In genomic region chr19:18473706-18474087, GRCh38 we compare ENCODE assay signal across 20 cellular contexts. TPM values are rescaled to one million over a fixed set of nuclear protein-coding genes. Genes with fewer than 3 reads are reported as not detected.
DNase-seq lines count a peak whose midpoint lies in the region; ATAC-seq, FAIRE-seq and TF ChIP-seq lines count a peak whose summit lies in the region.
"Had no signal": no experiment of that assay in that cellular context is flagged by ENCODE, and none has a peak within 500 bp of the region (broad histone marks: within the 10 kb centered on the region; RNA-seq: fewer than 3 reads in every experiment).

No MANE protein-coding gene starts in this region.

- no peak for TF ChIP-seq CTCF in HepG2 (CRISPR knock-in tag; IDR thresholded peaks at IDR 0.05)
- TF ChIP-seq CTCF in right lobe of liver (IDR thresholded peaks at IDR 0.05): no peak
- TF ChIP-seq CTCF in brain (conservative IDR thresholded peaks at IDR 0.05): no peak
- no peak for TF ChIP-seq CTCF in upper lobe of right lung (IDR thresholded peaks at IDR 0.05)

- no peak overlapping the region for H3K4me2 ChIP-seq in HepG2 (ENCODE audit: low read depth, low read length)
- H3K4me2 ChIP-seq: smooth muscle cell had no signal

- intact Hi-C loops in HepG2 (cut with micrococcal nuclease; ENCODE audit: unreplicated experiment) (no loop called here), right lobe of liver (cut with DNase I) (loop anchor here in 1 of 2 donors (10.0 kb wide), 1 partner anchor 91 kb away; no protein-coding TSS in a partner anchor), upper lobe of right lung (cut with DNase I) (no loop called here), aorta (cut with DNase I) (loop anchor here in 1 of 2 donors (10.0 kb wide), 1 partner anchor 101 kb away; the partner anchor contains the start of gene UBA52)

- TF ChIP-seq EP300 in HepG2 (IDR thresholded peaks at IDR 0.05; ENCODE audit: low read depth in 2 of 2, low read length in 2 of 2) (no peak), HepG2 (CRISPR knock-in tag; IDR thresholded peaks at IDR 0.05; ENCODE audit: borderline replicate concordance) (no peak)

- no peak overlapping the region for H3K4me3 Mint-ChIP-seq in brain
- H3K4me3 Mint-ChIP-seq: CD8-positive, alpha-beta T cell; nephron progenitor cell had no signal

- peak overlapping the region in 3 of 5 experiments; percentile 36 to 81 (median 56) for H3K27ac Mint-ChIP-seq in brain
- H3K27ac Mint-ChIP-seq: nephron progenitor cell had no signal

- WGBS in HepG2 (ENCODE audit: low lambda C conversion rate): 95% methylated on average over 8 of the region's 8 CpGs
- WGBS in right lobe of liver (ENCODE audit: insufficient coverage, low coverage, low lambda C conversion rate, missing lambda C conversion rate): 100% methylated on average over 2 of the region's 8 CpGs
- 85 to 86% methylated on average over 8 of the region's 8 CpGs for WGBS in aorta, 2 donors

- no peaks in the 10 kb centered on the region for H3K36me3 Mint-ChIP-seq in brain

- H3K9ac ChIP-seq in HepG2 (ENCODE audit: insufficient read depth, low read depth, low read length): no peak overlapping the region
- H3K9ac ChIP-seq in mucosa of rectum (ENCODE audit: low read depth in 1 of 2, low read length in 2 of 2): no peak overlapping the region

- H3K4me3 ChIP-seq in HepG2 (replicated peaks in 1 of 3; ENCODE audit: insufficient read depth in 1 of 3, low read depth in 2 of 3, low read length in 3 of 3): no peak overlapping the region
- H3K4me3 ChIP-seq in right lobe of liver: no peak overlapping the region
- H3K4me3 ChIP-seq in mucosa of rectum (ENCODE audit: low read length in 2 of 2): no peak overlapping the region
- H3K4me3 ChIP-seq in upper lobe of right lung: no peak overlapping the region
- H3K4me3 ChIP-seq in aorta (ENCODE audit: low read length in 2 of 2): no peak overlapping the region
- H3K4me3 ChIP-seq: smooth muscle cell had no signal

- POLR2A ChIA-PET in HepG2 (lab: Yijun Ruan, JAX): interaction anchor here (1.3 kb wide), 1 partner anchor 84 kb away, joined by 5 read pairs; the partner anchor contains the start of gene KXD1

- H3K9me3 ChIP-seq in HepG2 (ENCODE audit: low read length) (no peaks in the 10 kb centered on the region), right lobe of liver (no peaks in the 10 kb centered on the region), mucosa of rectum (ENCODE audit: control insufficient read depth in 2 of 2, low read length in 2 of 2) (no peaks in the 10 kb centered on the region), upper lobe of right lung (no peaks in the 10 kb centered on the region), aorta (ENCODE audit: control insufficient read depth, low read length) (no peaks in the 10 kb centered on the region)

- no peak for TF ChIP-seq POLR2A in HepG2 (IDR thresholded peaks at IDR 0.05; ENCODE audit: insufficient read depth in 1 of 2, low read depth in 2 of 2, low read length in 2 of 2)
- TF ChIP-seq POLR2A in right lobe of liver (IDR thresholded peaks at IDR 0.05): no peak

- BruUV-seq in HepG2 (replicated peaks; lab: Mats Ljungman, UMichigan): no TSS peak

- H3K4me1 ChIP-seq in HepG2 (ENCODE audit: insufficient read depth, low read length) (peaks cover 82% of the 10 kb centered on the region), right lobe of liver (peaks cover 0 to 42% (median 20%) of the 10 kb centered on the region in 4 donors), mucosa of rectum (ENCODE audit: control insufficient read depth in 2 of 2, insufficient read depth in 2 of 2, low read length in 2 of 2) (peaks cover 32 to 37% of the 10 kb centered on the region in 2 donors), upper lobe of right lung (peaks cover 49% of the 10 kb centered on the region), aorta (ENCODE audit: control insufficient read depth in 1 of 2, insufficient read depth in 2 of 2, low read length in 2 of 2) (no peaks in the 10 kb centered on the region)

- peaks cover 0 to 3% (median 0%) of the 10 kb centered on the region in 5 experiments for H3K9me3 Mint-ChIP-seq in brain
- H3K9me3 Mint-ChIP-seq: CD8-positive, alpha-beta T cell had no signal

- H3K27me3 ChIP-seq in HepG2 (ENCODE audit: control insufficient read depth in 1 of 2, insufficient read depth in 2 of 2, low read length in 2 of 2) (no peaks in the 10 kb centered on the region), right lobe of liver (no peaks in the 10 kb centered on the region), mucosa of rectum (ENCODE audit: control insufficient read depth in 2 of 2, insufficient read depth in 2 of 2, low read length in 2 of 2) (no peaks in the 10 kb centered on the region), upper lobe of right lung (no peaks in the 10 kb centered on the region), aorta (ENCODE audit: control insufficient read depth in 1 of 2, insufficient read depth in 2 of 2, low read length in 1 of 2) (no peaks in the 10 kb centered on the region)

- DNase-seq in HepG2 (ENCODE audit: low spot score) (no peak), right lobe of liver (no peak), upper lobe of right lung (no peak), aorta (no peak), NCI-H1436 treated with DMSO at 0.1 percent for 48 hours (lab: John Stamatoyannopoulos, UW) (no peak)
- DNase-seq: ACHN; activated CD4-positive, alpha-beta T cell treated with anti-CD3 and anti-CD28 coated beads for 48 hours; activated naive CD4-positive, alpha-beta T cell treated with Interleukin-2 at 50 U/mL for 16 hours; CD8-positive, alpha-beta T cell; DMS79 treated with DMSO at 0.1 percent for 48 hours; KBM-7; NCI-H2029; nephron progenitor cell; RPMI8226; stimulated activated CD4-positive, alpha-beta T cell treated with anti-CD3 and anti-CD28 coated beads, Interleukin-4, amount 100 ng/mL, for 4 hours had no signal

- TF ChIP-seq RAD21 in HepG2 (CRISPR knock-in tag; IDR thresholded peaks at IDR 0.05): no peak

- no peak for ATAC-seq in HepG2
- ATAC-seq in right lobe of liver: no peak
- no peak for ATAC-seq in upper lobe of right lung
- ATAC-seq in GM18511 (IDR thresholded peaks at IDR 0.05; ENCODE audit: unreplicated experiment): no peak
- no peak for ATAC-seq in aorta (ENCODE audit: low FRiP score)
- ATAC-seq: CD8-positive, alpha-beta T cell had no signal

- in situ Hi-C loops in HepG2 (cut with HindIII; ENCODE audit: extremely low pct_ligation_motif_present, low pct_unique_long_range_greater_than_20kb): loop anchor here (10.0 kb wide), 2 partner anchors 51 to 201 kb away; partner anchors contain the start of gene ELL

- H3K27ac ChIP-seq in HepG2 (ENCODE audit: extremely low read length, insufficient read depth, low read length) (no peak overlapping the region), right lobe of liver (peak overlapping the region in 1 of 3 donors; percentile 2), mucosa of rectum (ENCODE audit: low read depth in 2 of 2, low read length in 2 of 2) (peak overlapping the region; percentile 48 to 53), upper lobe of right lung (peak overlapping the region; percentile 31), aorta (ENCODE audit: low read depth in 1 of 2, low read length in 2 of 2) (no peak overlapping the region)

- H3K4me1 Mint-ChIP-seq in brain: peaks cover 23% of the 10 kb centered on the region

- H4K20me1 ChIP-seq in HepG2 (ENCODE audit: insufficient read depth, low read length): peaks cover 16% of the 10 kb centered on the region; the same call in 1 of the 2 replicates

- FAIRE-seq in HepG2 (lab: Jason Lieb, UNC): no peak
- FAIRE-seq: TTC549 had no signal

- H3K79me2 ChIP-seq in HepG2 (ENCODE audit: insufficient read depth, low read length): peaks cover 51% of the 10 kb centered on the region

- CTCF ChIA-PET in HepG2 (lab: Yijun Ruan, JAX; ENCODE audit: low intra/inter-chr PET ratio, low total read pairs): no interaction called here

- H3K27me3 Mint-ChIP-seq in brain: peaks cover 3% of the 10 kb centered on the region

- H2AFZ ChIP-seq in HepG2 (ENCODE audit: low read length): no peak overlapping the region

- H3K36me3 ChIP-seq in HepG2 (replicated peaks in 1 of 2; ENCODE audit: control insufficient read depth in 1 of 2, insufficient read depth in 2 of 2, low read length in 2 of 2): peaks cover 5 to 6% of the 10 kb centered on the region in 2 experiments; a peak in 2 of 5 replicates
- no peaks in the 10 kb centered on the region for H3K36me3 ChIP-seq in right lobe of liver
- peaks cover 10 to 13% of the 10 kb centered on the region in 2 donors for H3K36me3 ChIP-seq in mucosa of rectum (ENCODE audit: control insufficient read depth in 2 of 2, insufficient read depth in 2 of 2, low read length in 2 of 2)
- peaks cover 13% of the 10 kb centered on the region for H3K36me3 ChIP-seq in upper lobe of right lung
- no peaks in the 10 kb centered on the region for H3K36me3 ChIP-seq in aorta (ENCODE audit: control insufficient read depth in 1 of 2, insufficient read depth in 2 of 2, low read length in 1 of 2)

RNA-seq across cellular contexts. Expression of gene ISYNA1, which starts 35.8 kb away (rescaled TPM):
- total RNA-seq in HepG2 (2016; rRNA removed; fragmentation: Illumina TruSeq; extraction: Trizol) (29.4 and 48.5 TPM in 2 replicates), right lobe of liver (1 to 10 TPM; 6.5 to 8.3 (median 7.8) TPM), upper lobe of right lung (34.6 TPM), aorta (10 to 100 TPM; 42.1 to 86.5 TPM)
- 8.4 and 10.1 TPM in 2 replicates for total RNA-seq in HepG2 (2016; cell fraction: cytosol; rRNA removed; fragmentation: Illumina TruSeq; extraction: Trizol; ENCODE audit: low read depth)
- total RNA-seq in HepG2 (2016; cell fraction: insoluble cytoplasmic fraction; rRNA removed; fragmentation: Illumina TruSeq; extraction: Trizol): 29.3 and 46.4 TPM in 2 replicates
- total RNA-seq in HepG2 (2016; cell fraction: membrane; rRNA removed; fragmentation: Illumina TruSeq; extraction: Trizol): 16.0 and 18.7 TPM in 2 replicates
- total RNA-seq in HepG2 (2016; cell fraction: nucleus; rRNA removed; fragmentation: Illumina TruSeq; extraction: Trizol): 33.6 and 37.4 TPM in 2 replicates
- polyA plus RNA-seq in HepG2 (2011; rRNA removed) (29.6 and 36.5 TPM in 2 replicates), brain (ENCODE audit: insufficient read depth, low read depth, low replicate concordance) (120 TPM), aorta (100 to 1,000 TPM in 1 of 2 donors, 10 to 100 TPM in 1; 56.0 to 535 TPM)
- 14.0 and 25.3 TPM in 2 replicates for polyA plus RNA-seq in HepG2 (2011; cell fraction: cytosol; rRNA removed)
- polyA plus RNA-seq in HepG2 (2011; cell fraction: nucleus; rRNA removed): 246 and 367 TPM in 2 replicates
- polyA plus RNA-seq in HepG2 (2012): 32.5 and 49.8 TPM in 2 replicates
- polyA plus RNA-seq in HepG2 (2016; cell fraction: cytosol; fragmentation: Illumina TruSeq; extraction: Trizol; ENCODE audit: low read depth): 16.0 and 16.5 TPM in 2 replicates
- polyA plus RNA-seq in HepG2 (2016; cell fraction: insoluble cytoplasmic fraction; fragmentation: Illumina TruSeq; extraction: Trizol; ENCODE audit: low read depth): 44.6 and 57.4 TPM in 2 replicates
- 18.1 and 22.4 TPM in 2 replicates for polyA plus RNA-seq in HepG2 (2016; cell fraction: membrane; fragmentation: Illumina TruSeq; extraction: Trizol; ENCODE audit: low read depth)
- 103 and 119 TPM in 2 replicates for polyA plus RNA-seq in HepG2 (2016; cell fraction: nucleus; fragmentation: Illumina TruSeq; extraction: Trizol; ENCODE audit: insufficient read depth, low read depth)
- polyA minus RNA-seq in HepG2 (2011; rRNA and poly(A)+ RNA removed; ENCODE audit: low replicate concordance): 1.3 and 50.2 TPM in 2 replicates
- 20.4 and 29.0 TPM in 2 replicates for polyA minus RNA-seq in HepG2 (2011; cell fraction: cytosol; rRNA and poly(A)+ RNA removed)
- 13.3 and 14.3 TPM in 2 replicates for polyA minus RNA-seq in HepG2 (2011; cell fraction: nucleus; rRNA and poly(A)+ RNA removed)

RNA-seq across cellular contexts. Expression of gene ELL, which starts 48.2 kb away (rescaled TPM):
- total RNA-seq in HepG2 (2016; rRNA removed; fragmentation: Illumina TruSeq; extraction: Trizol): 3.2 and 3.7 TPM in 2 replicates
- 0.71 and 1.1 TPM in 2 replicates for total RNA-seq in HepG2 (2016; cell fraction: cytosol; rRNA removed; fragmentation: Illumina TruSeq; extraction: Trizol; ENCODE audit: low read depth)
- 2.7 and 4.1 TPM in 2 replicates for total RNA-seq in HepG2 (2016; cell fraction: insoluble cytoplasmic fraction; rRNA removed; fragmentation: Illumina TruSeq; extraction: Trizol)
- 2.3 and 2.5 TPM in 2 replicates for total RNA-seq in HepG2 (2016; cell fraction: membrane; rRNA removed; fragmentation: Illumina TruSeq; extraction: Trizol)
- 3.3 and 4.8 TPM in 2 replicates for total RNA-seq in HepG2 (2016; cell fraction: nucleus; rRNA removed; fragmentation: Illumina TruSeq; extraction: Trizol)
- 5.4 and 5.8 TPM in 2 replicates for polyA plus RNA-seq in HepG2 (2011; rRNA removed)
- 3.2 and 4.3 TPM in 2 replicates for polyA plus RNA-seq in HepG2 (2011; cell fraction: cytosol; rRNA removed)
- polyA plus RNA-seq in HepG2 (2011; cell fraction: nucleus; rRNA removed): 27.1 and 34.7 TPM in 2 replicates
- polyA plus RNA-seq in HepG2 (2012): 7.1 TPM in 2 replicates
- polyA plus RNA-seq in HepG2 (2016; cell fraction: cytosol; fragmentation: Illumina TruSeq; extraction: Trizol; ENCODE audit: low read depth): 0.20 and 0.33 TPM in 2 replicates
- polyA plus RNA-seq in HepG2 (2016; cell fraction: insoluble cytoplasmic fraction; fragmentation: Illumina TruSeq; extraction: Trizol; ENCODE audit: low read depth): 3.1 and 4.0 TPM in 2 replicates
- polyA plus RNA-seq in HepG2 (2016; cell fraction: membrane; fragmentation: Illumina TruSeq; extraction: Trizol; ENCODE audit: low read depth): 1.0 and 1.1 TPM in 2 replicates
- 5.1 and 5.2 TPM in 2 replicates for polyA plus RNA-seq in HepG2 (2016; cell fraction: nucleus; fragmentation: Illumina TruSeq; extraction: Trizol; ENCODE audit: insufficient read depth, low read depth)
- polyA minus RNA-seq in HepG2 (2011; rRNA and poly(A)+ RNA removed; ENCODE audit: low replicate concordance): 6.3 and 17.2 TPM in 2 replicates
- 6.0 and 8.8 TPM in 2 replicates for polyA minus RNA-seq in HepG2 (2011; cell fraction: cytosol; rRNA and poly(A)+ RNA removed)
- polyA minus RNA-seq in HepG2 (2011; cell fraction: nucleus; rRNA and poly(A)+ RNA removed): 12.9 and 14.3 TPM in 2 replicates
- 10 to 100 TPM in 2 of 6 experiments, 1 to 10 TPM in 4; 5.3 to 11.9 (median 8.6) TPM for total RNA-seq in right lobe of liver
- 4.9 TPM for polyA plus RNA-seq in brain (ENCODE audit: insufficient read depth, low read depth, low replicate concordance)
- total RNA-seq in upper lobe of right lung: 17.7 TPM
- total RNA-seq in aorta: 10 to 100 TPM; 30.0 to 37.9 TPM
- 10 to 100 TPM in 1 of 2 donors, 1 to 10 TPM in 1; 7.3 to 13.1 TPM for polyA plus RNA-seq in aorta

RNA-seq across cellular contexts. Expression of gene SSBP4, which starts 54.5 kb away (rescaled TPM):
- total RNA-seq in HepG2 (2016; rRNA removed; fragmentation: Illumina TruSeq; extraction: Trizol): 19.3 and 39.5 TPM in 2 replicates
- total RNA-seq in HepG2 (2016; cell fraction: cytosol; rRNA removed; fragmentation: Illumina TruSeq; extraction: Trizol; ENCODE audit: low read depth): 95.2 and 104 TPM in 2 replicates
- total RNA-seq in HepG2 (2016; cell fraction: insoluble cytoplasmic fraction; rRNA removed; fragmentation: Illumina TruSeq; extraction: Trizol): 14.4 and 39.0 TPM in 2 replicates
- total RNA-seq in HepG2 (2016; cell fraction: membrane; rRNA removed; fragmentation: Illumina TruSeq; extraction: Trizol): 103 and 124 TPM in 2 replicates
- 26.9 and 35.1 TPM in 2 replicates for total RNA-seq in HepG2 (2016; cell fraction: nucleus; rRNA removed; fragmentation: Illumina TruSeq; extraction: Trizol)
- 20.8 and 33.4 TPM in 2 replicates for polyA plus RNA-seq in HepG2 (2011; rRNA removed)
- polyA plus RNA-seq in HepG2 (2011; cell fraction: cytosol; rRNA removed): 11.6 and 28.6 TPM in 2 replicates
- polyA plus RNA-seq in HepG2 (2011; cell fraction: nucleus; rRNA removed): 200 and 290 TPM in 2 replicates
- 18.2 and 31.6 TPM in 2 replicates for polyA plus RNA-seq in HepG2 (2012)
- 133 and 147 TPM in 2 replicates for polyA plus RNA-seq in HepG2 (2016; cell fraction: cytosol; fragmentation: Illumina TruSeq; extraction: Trizol; ENCODE audit: low read depth)
- 34.3 and 41.3 TPM in 2 replicates for polyA plus RNA-seq in HepG2 (2016; cell fraction: insoluble cytoplasmic fraction; fragmentation: Illumina TruSeq; extraction: Trizol; ENCODE audit: low read depth)
- 147 and 152 TPM in 2 replicates for polyA plus RNA-seq in HepG2 (2016; cell fraction: membrane; fragmentation: Illumina TruSeq; extraction: Trizol; ENCODE audit: low read depth)
- polyA plus RNA-seq in HepG2 (2016; cell fraction: nucleus; fragmentation: Illumina TruSeq; extraction: Trizol; ENCODE audit: insufficient read depth, low read depth): 117 and 122 TPM in 2 replicates
- polyA minus RNA-seq in HepG2 (2011; rRNA and poly(A)+ RNA removed; ENCODE audit: low replicate concordance): 10.3 and 12.3 TPM in 2 replicates
- 12.0 and 13.9 TPM in 2 replicates for polyA minus RNA-seq in HepG2 (2011; cell fraction: cytosol; rRNA and poly(A)+ RNA removed)
- polyA minus RNA-seq in HepG2 (2011; cell fraction: nucleus; rRNA and poly(A)+ RNA removed): 20.1 and 21.6 TPM in 2 replicates
- 10 to 100 TPM; 12.8 to 23.9 (median 15.9) TPM for total RNA-seq in right lobe of liver
- polyA plus RNA-seq in brain (ENCODE audit: insufficient read depth, low read depth, low replicate concordance): 93.3 TPM
- total RNA-seq in upper lobe of right lung: 57.3 TPM
- 10 to 100 TPM; 51.4 to 89.4 TPM for total RNA-seq in aorta
- 100 to 1,000 TPM in 1 of 2 donors, 10 to 100 TPM in 1; 40.6 to 150 TPM for polyA plus RNA-seq in aorta

Comparison
In these comparisons a context has a peak if more than half of its experiments do, and no peak if none do; other contexts are left out.
1. H3K27ac ChIP-seq: peak in mucosa of rectum (2 of 2) and upper lobe of right lung (single experiment); none in HepG2 (single experiment) and aorta (0 of 2).